ENCODE assay signal across 2 cellular contexts in the genomic region with DNA sequence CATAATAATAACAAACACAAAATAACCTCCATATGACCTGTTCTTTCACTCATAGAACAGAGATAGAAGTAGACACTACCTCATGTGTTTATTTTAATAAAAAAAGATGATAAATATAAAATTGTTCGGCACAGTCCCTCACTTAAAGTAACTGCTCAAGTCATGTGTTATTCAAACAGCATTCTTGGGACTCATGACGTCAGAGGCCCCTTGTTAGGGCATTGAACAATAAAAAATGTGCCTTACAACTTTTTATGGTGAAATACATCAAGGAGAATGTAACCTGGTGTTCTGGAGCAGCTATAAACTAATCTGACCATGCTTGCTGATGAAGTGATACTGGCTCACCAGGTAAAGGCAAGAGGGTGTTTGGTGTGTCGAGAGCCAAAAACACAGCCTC.
A peak's percentile ranks its signal among the peaks of the same experiment; 100 is the strongest.
TF ChIP-seq lines count a peak whose summit lies in the region.

No MANE protein-coding gene starts in this region.

TF ChIP-seq in HCT116, 20 proteins besides CTCF, POLR2A, EP300 and RAD21:
- TF ChIP-seq, protein P1, sequence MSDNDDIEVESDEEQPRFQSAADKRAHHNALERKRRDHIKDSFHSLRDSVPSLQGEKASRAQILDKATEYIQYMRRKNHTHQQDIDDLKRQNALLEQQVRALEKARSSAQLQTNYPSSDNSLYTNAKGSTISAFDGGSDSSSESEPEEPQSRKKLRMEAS (IDR thresholded peaks at IDR 0.05): no peak
- no peak for TF ChIP-seq JUND (IDR thresholded peaks at IDR 0.05)
- TF ChIP-seq EZH2phosphoT487 (IDR thresholded peaks at IDR 0.05; ENCODE audit: borderline replicate concordance): no peak
- no peak for TF ChIP-seq EGR1 (IDR thresholded peaks at IDR 0.05; ENCODE audit: low read depth)
- no peak for TF ChIP-seq SP1 (IDR thresholded peaks at IDR 0.05; ENCODE audit: low read depth)
- no peak for TF ChIP-seq POLR2AphosphoS5 (IDR thresholded peaks at IDR 0.05; ENCODE audit: low read depth, low read length)
- no peak for TF ChIP-seq SRF (IDR thresholded peaks at IDR 0.05; ENCODE audit: low read depth)
- TF ChIP-seq CBX3 (IDR thresholded peaks at IDR 0.05; ENCODE audit: low read depth): no peak
- no peak for TF ChIP-seq TCF7L2 (IDR thresholded peaks at IDR 0.05; ENCODE audit: borderline replicate concordance, extremely low read depth, insufficient read depth, insufficient read length)
- TF ChIP-seq, protein P2, sequence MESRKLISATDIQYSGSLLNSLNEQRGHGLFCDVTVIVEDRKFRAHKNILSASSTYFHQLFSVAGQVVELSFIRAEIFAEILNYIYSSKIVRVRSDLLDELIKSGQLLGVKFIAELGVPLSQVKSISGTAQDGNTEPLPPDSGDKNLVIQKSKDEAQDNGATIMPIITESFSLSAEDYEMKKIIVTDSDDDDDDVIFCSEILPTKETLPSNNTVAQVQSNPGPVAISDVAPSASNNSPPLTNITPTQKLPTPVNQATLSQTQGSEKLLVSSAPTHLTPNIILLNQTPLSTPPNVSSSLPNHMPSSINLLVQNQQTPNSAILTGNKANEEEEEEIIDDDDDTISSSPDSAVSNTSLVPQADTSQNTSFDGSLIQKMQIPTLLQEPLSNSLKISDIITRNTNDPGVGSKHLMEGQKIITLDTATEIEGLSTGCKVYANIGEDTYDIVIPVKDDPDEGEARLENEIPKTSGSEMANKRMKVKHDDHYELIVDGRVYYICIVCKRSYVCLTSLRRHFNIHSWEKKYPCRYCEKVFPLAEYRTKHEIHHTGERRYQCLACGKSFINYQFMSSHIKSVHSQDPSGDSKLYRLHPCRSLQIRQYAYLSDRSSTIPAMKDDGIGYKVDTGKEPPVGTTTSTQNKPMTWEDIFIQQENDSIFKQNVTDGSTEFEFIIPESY (IDR thresholded peaks at IDR 0.05; ENCODE audit: extremely low read depth, insufficient replicate concordance, low read length): no peak
- TF ChIP-seq ELF1 (IDR thresholded peaks at IDR 0.05; ENCODE audit: borderline replicate concordance, low read depth): no peak
- no peak for TF ChIP-seq ZFX (IDR thresholded peaks at IDR 0.05)
- TF ChIP-seq FOSL1 (IDR thresholded peaks at IDR 0.05; ENCODE audit: low read depth): no peak
- TF ChIP-seq ZNF274 (IDR thresholded peaks at IDR 0.05; ENCODE audit: low read depth, low read length): no peak

TF ChIP-seq in K562, 482 proteins besides CTCF, POLR2A, EP300 and RAD21:
- TF ChIP-seq, protein P3, sequence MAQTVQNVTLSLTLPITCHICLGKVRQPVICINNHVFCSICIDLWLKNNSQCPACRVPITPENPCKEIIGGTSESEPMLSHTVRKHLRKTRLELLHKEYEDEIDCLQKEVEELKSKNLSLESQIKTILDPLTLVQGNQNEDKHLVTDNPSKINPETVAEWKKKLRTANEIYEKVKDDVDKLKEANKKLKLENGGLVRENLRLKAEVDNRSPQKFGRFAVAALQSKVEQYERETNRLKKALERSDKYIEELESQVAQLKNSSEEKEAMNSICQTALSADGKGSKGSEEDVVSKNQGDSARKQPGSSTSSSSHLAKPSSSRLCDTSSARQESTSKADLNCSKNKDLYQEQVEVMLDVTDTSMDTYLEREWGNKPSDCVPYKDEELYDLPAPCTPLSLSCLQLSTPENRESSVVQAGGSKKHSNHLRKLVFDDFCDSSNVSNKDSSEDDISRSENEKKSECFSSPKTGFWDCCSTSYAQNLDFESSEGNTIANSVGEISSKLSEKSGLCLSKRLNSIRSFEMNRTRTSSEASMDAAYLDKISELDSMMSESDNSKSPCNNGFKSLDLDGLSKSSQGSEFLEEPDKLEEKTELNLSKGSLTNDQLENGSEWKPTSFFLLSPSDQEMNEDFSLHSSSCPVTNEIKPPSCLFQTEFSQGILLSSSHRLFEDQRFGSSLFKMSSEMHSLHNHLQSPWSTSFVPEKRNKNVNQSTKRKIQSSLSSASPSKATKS (CRISPR knock-in tag; IDR thresholded peaks at IDR 0.05): no peak
- no peak for TF ChIP-seq ATF1 (CRISPR knock-in tag; IDR thresholded peaks at IDR 0.05)
- TF ChIP-seq ATF1 (tag; IDR thresholded peaks at IDR 0.05): 0 out of 2 replicates have a peak, but pooled peaks have one; percentile 17
TF ChIP-seq in K562: peak in this region for 1.
